In genomic region chr2:73927344-73927743, GRCh38 we compare ENCODE assay signal across 9 cellular contexts. TPM values are rescaled to one million over a fixed set of nuclear protein-coding genes. Genes with fewer than 3 reads are reported as not detected.
DNase-seq lines count a peak whose midpoint lies in the region; ATAC-seq and TF ChIP-seq lines count a peak whose summit lies in the region.
"Had no signal": no experiment of that assay in that cellular context is flagged by ENCODE, and none has a peak within 500 bp of the region (broad histone marks: within the 10 kb centered on the region; RNA-seq: fewer than 3 reads in every experiment).

No MANE protein-coding gene starts in this region.

- peak overlapping the region; percentile 99 for H3K9ac ChIP-seq in mammary epithelial cell (ENCODE audit: insufficient read depth, low read length)

- peak overlapping the region; percentile 99 for H3K27ac Mint-ChIP-seq in mesothelial cell of epicardium

- TSS peak; percentile 79 for BruUV-seq in mammary epithelial cell (replicated peaks; lab: Mats Ljungman, UMichigan)

- CTCF ChIA-PET in mammary epithelial cell (lab: Charles Lee; ENCODE audit: low non-redundant PET) = no interaction called here

- in situ Hi-C loops in mammary epithelial cell (cut with MboI; ENCODE audit: low sequenced_read_pairs in 2 of 2) = loop anchor here in 1 of 2 donors (10.0 kb wide), 1 partner anchor 73 kb away; no protein-coding TSS in a partner anchor

- WGBS in heart right ventricle, 2 donors = 20% methylated on average over 6 of the region's 6 CpGs
- WGBS in mammary epithelial cell (ENCODE audit: low coverage, missing lambda C conversion rate) = 3% methylated on average over 6 of the region's 6 CpGs

- no peak for TF ChIP-seq POLR2A in uterus (IDR thresholded peaks at IDR 0.05)

- no peak overlapping the region for H2AFZ ChIP-seq in mammary epithelial cell (ENCODE audit: low read depth, low read length)

- H4K20me1 ChIP-seq in mammary epithelial cell (ENCODE audit: insufficient read depth, low read length) = no peaks in the 10 kb centered on the region

- no peak for DNase-seq in heart right ventricle
- no peak for DNase-seq in left cardiac atrium
- DNase-seq in mammary epithelial cell = no peak
- DNase-seq in mesothelial cell of epicardium (ENCODE audit: low spot score in 2 of 2, unreplicated experiment in 2 of 2) = no peak
- no peak for DNase-seq in uterus
- DNase-seq in GF-D8 (lab: John Stamatoyannopoulos, UW) = no peak
- DNase-seq in posterior vena cava (ENCODE audit: low spot score) = no peak
- no peak for DNase-seq in NCI-H1105 treated with DMSO at 0.1 percent for 48 hours (lab: John Stamatoyannopoulos, UW)

- no peak for TF ChIP-seq CTCF in heart right ventricle (IDR thresholded peaks at IDR 0.05)
- TF ChIP-seq CTCF in mammary epithelial cell (conservative IDR thresholded peaks at IDR 0.05 in 1 of 2, IDR thresholded peaks at IDR 0.05 in 1 of 2; ENCODE audit: extremely low read depth in 1 of 2, insufficient read depth in 1 of 2, low read depth in 1 of 2, low read length in 2 of 2) = no peak
- no peak for TF ChIP-seq CTCF in mesothelial cell of epicardium (IDR thresholded peaks at IDR 0.05; ENCODE audit: unreplicated experiment)
- TF ChIP-seq CTCF in uterus (IDR thresholded peaks at IDR 0.05) = no peak

- dilution Hi-C loops in mammary epithelial cell (cut with HindIII; ENCODE audit: low sequenced_read_pairs) = no loop called here

- peaks cover 0 to 6% (median 0%) of the 10 kb centered on the region in 7 donors for H3K27me3 ChIP-seq in heart right ventricle
- no peaks in the 10 kb centered on the region for H3K27me3 ChIP-seq in mammary epithelial cell (ENCODE audit: insufficient read depth, low read length)
- H3K27me3 ChIP-seq in uterus = no peaks in the 10 kb centered on the region

- peaks cover 0 to 59% (median 39%) of the 10 kb centered on the region in 9 donors for H3K4me1 ChIP-seq in heart right ventricle
- peaks cover 48% of the 10 kb centered on the region for H3K4me1 ChIP-seq in mammary epithelial cell (ENCODE audit: insufficient read depth, low read length)
- H3K4me1 ChIP-seq in uterus = peaks cover 0 to 13% of the 10 kb centered on the region in 2 donors

- intact Hi-C loops in heart right ventricle (cut with DNase I) = loop anchor here in 6 of 10 donors (5.0 to 10.0 kb wide), 9 partner anchors 47 to 217 kb away; partner anchors contain the start of genes TET3 (in 3 of the 6), BOLA3 (in 1 of the 6) and STAMBP (in 1 of the 6)
- intact Hi-C loops in left cardiac atrium (cut with DNase I) = loop anchor here in 1 of 2 donors (5.0 kb wide), 1 partner anchor 220 kb away; the partner anchor contains the start of gene BOLA3
- intact Hi-C loops in mammary epithelial cell (cut with micrococcal nuclease) = loop anchor here (2.0 to 5.0 kb wide), 3 partner anchors 70 to 99 kb away; partner anchors contain the start of gene STAMBP
- intact Hi-C loops in uterus (cut with DNase I; ENCODE audit: low total_unique reads) = no loop called here
- intact Hi-C loops in posterior vena cava (cut with DNase I) = no loop called here

- H3K4me3 ChIP-seq in heart right ventricle = peak overlapping the region; percentile 68 to 90 (median 78)
- peak overlapping the region; percentile 60 to 79 (median 68) for H3K4me3 ChIP-seq in mammary epithelial cell (replicated peaks in 1 of 3; ENCODE audit: insufficient read depth in 1 of 3, low read depth in 2 of 3, low read length in 3 of 3)
- H3K4me3 ChIP-seq in uterus = peak overlapping the region; percentile 87 to 93

- ATAC-seq in heart right ventricle = no peak
- ATAC-seq in left cardiac atrium = no peak

- peak overlapping the region; percentile 93 for H3K4me2 ChIP-seq in mammary epithelial cell (ENCODE audit: insufficient read depth, low read depth, low read length)

- peaks cover 15% of the 10 kb centered on the region for H3K27me3 Mint-ChIP-seq in mesothelial cell of epicardium (ENCODE audit: low read depth)

- peak overlapping the region; percentile 90 for H3K4me3 Mint-ChIP-seq in mesothelial cell of epicardium

- no peaks in the 10 kb centered on the region for H3K9me3 Mint-ChIP-seq in mesothelial cell of epicardium

- H3K36me3 ChIP-seq in heart right ventricle = peaks cover 0 to 9% (median 0%) of the 10 kb centered on the region in 9 donors
- H3K36me3 ChIP-seq in mammary epithelial cell (ENCODE audit: insufficient read depth, low read length) = no peaks in the 10 kb centered on the region
- H3K36me3 ChIP-seq in uterus = no peaks in the 10 kb centered on the region

- H3K27ac ChIP-seq in heart right ventricle = peak overlapping the region; percentile 81 to 98 (median 96)
- peak overlapping the region; percentile 97 for H3K27ac ChIP-seq in mammary epithelial cell (ENCODE audit: insufficient read depth, low read depth, low read length)
- H3K27ac ChIP-seq in uterus = peak overlapping the region; percentile 93 to 97

- peaks cover 34% of the 10 kb centered on the region for H3K4me1 Mint-ChIP-seq in mesothelial cell of epicardium

- H3K9me3 ChIP-seq in heart right ventricle (no peaks in the 10 kb centered on the region), mammary epithelial cell (replicated peaks; ENCODE audit: insufficient read depth, low read length) (no peaks in the 10 kb centered on the region), uterus (no peaks in the 10 kb centered on the region)

- H3K79me2 ChIP-seq in mammary epithelial cell (ENCODE audit: insufficient read depth, low read length) = peaks cover 52% of the 10 kb centered on the region

- no peaks in the 10 kb centered on the region for H3K36me3 Mint-ChIP-seq in mesothelial cell of epicardium

RNA-seq across cellular contexts. Expression of gene DGUOK, which starts 0.7 kb away (rescaled TPM):
- total RNA-seq in heart right ventricle (10 to 100 TPM; 18.7 to 29.4 (median 22.6) TPM), left cardiac atrium (10 to 100 TPM; 25.2 to 33.7 TPM), mammary epithelial cell (10 to 100 TPM; 56.3 to 78.2 TPM), mesothelial cell of epicardium (66.0 to 69.5 TPM (median 66.8 TPM) in 3 replicates), uterus (100 to 1,000 TPM in 1 of 4 donors, 10 to 100 TPM in 3; 43.6 to 128 (median 58.6) TPM), posterior vena cava (10 to 100 TPM; 36.1 to 41.9 TPM)
- polyA plus RNA-seq in heart right ventricle (10 to 100 TPM; 38.7 to 56.2 TPM), mammary epithelial cell (96.6 TPM)
- 80.2 TPM for polyA minus RNA-seq in mammary epithelial cell

RNA-seq across cellular contexts. Expression of gene ACTG2, which starts 34.5 kb away (rescaled TPM):
- total RNA-seq in heart right ventricle = 1 to 10 TPM in 6 of 10 donors, under 1 TPM in 4; 0.52 to 3.7 (median 1.4) TPM
- 10 to 100 TPM in 1 of 2 donors, 1 to 10 TPM in 1; 5.6 to 44.1 TPM for polyA plus RNA-seq in heart right ventricle
- 10 to 100 TPM; 12.1 to 13.5 TPM for total RNA-seq in left cardiac atrium
- 100 to 1,000 TPM in 1 of 2 donors, 1 to 10 TPM in 1; 2.2 to 365 TPM for total RNA-seq in mammary epithelial cell
- polyA plus RNA-seq in mammary epithelial cell = 1.0 TPM
- polyA minus RNA-seq in mammary epithelial cell = not detected
- total RNA-seq in mesothelial cell of epicardium = 9.3 to 10.0 TPM (median 9.4 TPM) in 3 replicates
- total RNA-seq in uterus = 1,000 to 10,000 TPM in 1 of 4 donors, 100 to 1,000 TPM in 3; 171 to 1,273 (median 578) TPM
- 1,000 to 10,000 TPM; 2,422 to 4,458 TPM for total RNA-seq in posterior vena cava
- total RNA-seq: dermis microvascular lymphatic vessel endothelial cell had no signal

RNA-seq across cellular contexts. Expression of gene TET3, which starts 57.4 kb away (rescaled TPM):
- total RNA-seq in heart right ventricle = 1 to 10 TPM; 2.1 to 8.0 (median 2.9) TPM
- polyA plus RNA-seq in heart right ventricle = 1 to 10 TPM; 1.1 to 1.3 TPM
- total RNA-seq in left cardiac atrium = 1 to 10 TPM; 3.0 to 4.3 TPM
- 10 to 100 TPM in 1 of 2 donors, 1 to 10 TPM in 1; 6.0 to 14.9 TPM for total RNA-seq in mammary epithelial cell
- 3.1 TPM for polyA plus RNA-seq in mammary epithelial cell
- 16.0 TPM for polyA minus RNA-seq in mammary epithelial cell
- 39.6 to 42.6 TPM (median 41.2 TPM) in 3 replicates for total RNA-seq in mesothelial cell of epicardium
- 10 to 100 TPM in 2 of 4 donors, 1 to 10 TPM in 2; 1.3 to 12.0 (median 7.8) TPM for total RNA-seq in uterus
- total RNA-seq in posterior vena cava = 1 to 10 TPM; 6.6 to 8.5 TPM

Comparison
In these comparisons a context has a peak if more than half of its experiments do, and no peak if none do; other contexts are left out.
1. intact Hi-C loops: an anchor here in heart right ventricle (5.0 to 10.0 kb wide) and mammary epithelial cell (2.0 to 5.0 kb wide); none called in uterus and posterior vena cava.